In the genomic region with DNA sequence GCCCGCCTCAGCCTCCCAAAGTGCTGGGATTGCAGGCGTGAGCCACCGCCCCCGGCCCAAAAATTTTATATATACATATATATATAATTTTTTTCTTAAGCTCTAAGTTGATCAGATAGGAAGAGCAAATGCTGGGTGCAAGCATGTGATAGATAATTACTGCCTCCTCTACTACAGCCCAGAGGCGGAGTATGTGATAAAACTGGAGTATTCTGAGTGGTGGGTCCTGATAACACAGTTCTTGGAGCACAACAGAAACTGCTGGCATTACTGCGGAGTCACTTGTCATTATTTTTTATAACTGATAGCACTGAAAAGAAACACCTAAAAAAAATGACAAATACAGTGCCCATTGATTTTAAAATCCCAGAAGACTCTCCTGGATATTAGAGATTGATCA, we compare ENCODE assay signal across 1 cellular context.
TF ChIP-seq lines count a peak whose summit lies in the region.

No MANE protein-coding gene starts in this region.

TF ChIP-seq in K562, 482 proteins besides CTCF, POLR2A, EP300 and RAD21 (continued from another document and continues in another):
- TF ChIP-seq ZNF354B (CRISPR knock-in tag; IDR thresholded peaks at IDR 0.05) (no peak), XRCC4 (IDR thresholded peaks at IDR 0.05; ENCODE audit: extremely low read depth, insufficient read depth, insufficient read length) (no peak), MAFG (tag; conservative IDR thresholded peaks at IDR 0.05) (peak; percentile 72), EGR1 (conservative IDR thresholded peaks at IDR 0.05) (no peak), POLR2H (tag; IDR thresholded peaks at IDR 0.05; ENCODE audit: low read depth) (no peak), ZBTB12 (CRISPR knock-in tag; IDR thresholded peaks at IDR 0.05) (no peak), ZNF699 (CRISPR knock-in tag; IDR thresholded peaks at IDR 0.05; ENCODE audit: insufficient replicate concordance) (no peak), BCOR (IDR thresholded peaks at IDR 0.05) (peak; percentile 61), HDAC1 (IDR thresholded peaks at IDR 0.05) (no peak), ZBTB17 (CRISPR knock-in tag; IDR thresholded peaks at IDR 0.05) (no peak), MEF2A (IDR thresholded peaks at IDR 0.05; ENCODE audit: control insufficient read depth, low read depth, low read length) (no peak), MYBL2 (IDR thresholded peaks at IDR 0.05; ENCODE audit: low read depth) (no peak), MYBL2 (CRISPR knock-in tag; IDR thresholded peaks at IDR 0.05; ENCODE audit: borderline replicate concordance) (no peak), ASH1L (IDR thresholded peaks at IDR 0.05; ENCODE audit: borderline replicate concordance, low read depth, partially characterized antibody) (no peak), HMG20B (CRISPR knock-in tag; IDR thresholded peaks at IDR 0.05) (no peak), ZNF134 (CRISPR knock-in tag; conservative IDR thresholded peaks at IDR 0.05) (0 out of 2 replicates have a peak, but pooled peaks have one; percentile 40), KDM1A (IDR thresholded peaks at IDR 0.05) (peak; percentile 62 to 74), ZNF184 (CRISPR knock-in tag; IDR thresholded peaks at IDR 0.05) (no peak), POLR2AphosphoS5 (IDR thresholded peaks at IDR 0.05; ENCODE audit: control insufficient read depth, insufficient read depth, low read depth, low read length) (peak; percentile 92), STAT5A (IDR thresholded peaks at IDR 0.05; ENCODE audit: borderline replicate concordance, low read length) (peak; percentile 90), ARID1B (IDR thresholded peaks at IDR 0.05) (peak; percentile 99), RBBP5 (IDR thresholded peaks at IDR 0.05; ENCODE audit: borderline replicate concordance, insufficient read depth, low read length, poor library complexity, severe bottlenecking) (no peak), PHB2 (IDR thresholded peaks at IDR 0.05; ENCODE audit: low read depth) (peak; percentile 74; the same call in 1 of the 2 replicates), MTF1 (CRISPR knock-in tag; IDR thresholded peaks at IDR 0.05; ENCODE audit: borderline replicate concordance) (no peak), POLR3G (IDR thresholded peaks at IDR 0.05; ENCODE audit: extremely low read depth, insufficient read length, insufficient replicate concordance) (no peak), ILK (tag; IDR thresholded peaks at IDR 0.05; ENCODE audit: borderline replicate concordance, low read depth) (no peak), SLC30A9 (CRISPR knock-in tag; IDR thresholded peaks at IDR 0.05) (no peak), FUS (optimal IDR thresholded peaks at IDR 0.05; ENCODE audit: low read depth, low read length) (no peak), ZNF24 (IDR thresholded peaks at IDR 0.05) (no peak), MITF (IDR thresholded peaks at IDR 0.05) (peak; percentile 89), TCF3 (CRISPR knock-in tag; IDR thresholded peaks at IDR 0.05) (peak; percentile 89), GABPA (tag; conservative IDR thresholded peaks at IDR 0.05; ENCODE audit: low read depth) (0 out of 2 replicates have a peak, but pooled peaks have one; percentile 10), HNRNPLL (IDR thresholded peaks at IDR 0.05; ENCODE audit: low read depth, low read length, poor library complexity, severe bottlenecking) (no peak), KLF10 (CRISPR knock-in tag; IDR thresholded peaks at IDR 0.05) (no peak), NEUROD1 (IDR thresholded peaks at IDR 0.05; ENCODE audit: borderline replicate concordance, low read depth, low read length, partially characterized antibody) (peak; percentile 78), PTTG1 (tag; IDR thresholded peaks at IDR 0.05; ENCODE audit: low read depth) (no peak), ZFX (CRISPR knock-in tag; IDR thresholded peaks at IDR 0.05) (no peak), GABPB2 (CRISPR knock-in tag; conservative IDR thresholded peaks at IDR 0.05) (no peak), NONO (IDR thresholded peaks at IDR 0.05; ENCODE audit: low read depth in 2 of 2, low read length in 1 of 2) (no peak), ZNF395 (CRISPR knock-in tag; IDR thresholded peaks at IDR 0.05) (peak; percentile 70; the same call in 1 of the 2 replicates), POLR2G (IDR thresholded peaks at IDR 0.05; ENCODE audit: low read depth, low read length) (no peak), MECOM (CRISPR knock-in tag; IDR thresholded peaks at IDR 0.05) (no peak), FOXP4 (CRISPR knock-in tag; IDR thresholded peaks at IDR 0.05; ENCODE audit: borderline replicate concordance) (no peak), ZNF79 (CRISPR knock-in tag; IDR thresholded peaks at IDR 0.05; ENCODE audit: low read depth) (0 out of 2 replicates have a peak, but pooled peaks have one; percentile 22), THAP7 (CRISPR knock-in tag; IDR thresholded peaks at IDR 0.05) (no peak), ZNF232 (CRISPR knock-in tag; IDR thresholded peaks at IDR 0.05) (no peak), POU5F1 (IDR thresholded peaks at IDR 0.05; ENCODE audit: borderline replicate concordance, low read depth, low read length, partially characterized antibody) (no peak), ZNF274 (IDR thresholded peaks at IDR 0.05; ENCODE audit: borderline replicate concordance, low read depth, low read length) (no peak), HEY1 (CRISPR knock-in tag; IDR thresholded peaks at IDR 0.05; ENCODE audit: borderline replicate concordance) (peak; percentile 84), SRSF1 (IDR thresholded peaks at IDR 0.05; ENCODE audit: low read depth, low read length) (no peak), ARNT (IDR thresholded peaks at IDR 0.05) (peak in 1 of 2 experiments; percentile 76; a peak in 3 of 4 replicates)
- TF ChIP-seq, protein P1, sequence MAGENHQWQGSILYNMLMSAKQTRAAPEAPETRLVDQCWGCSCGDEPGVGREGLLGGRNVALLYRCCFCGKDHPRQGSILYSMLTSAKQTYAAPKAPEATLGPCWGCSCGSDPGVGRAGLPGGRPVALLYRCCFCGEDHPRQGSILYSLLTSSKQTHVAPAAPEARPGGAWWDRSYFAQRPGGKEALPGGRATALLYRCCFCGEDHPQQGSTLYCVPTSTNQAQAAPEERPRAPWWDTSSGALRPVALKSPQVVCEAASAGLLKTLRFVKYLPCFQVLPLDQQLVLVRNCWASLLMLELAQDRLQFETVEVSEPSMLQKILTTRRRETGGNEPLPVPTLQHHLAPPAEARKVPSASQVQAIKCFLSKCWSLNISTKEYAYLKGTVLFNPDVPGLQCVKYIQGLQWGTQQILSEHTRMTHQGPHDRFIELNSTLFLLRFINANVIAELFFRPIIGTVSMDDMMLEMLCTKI (IDR thresholded peaks at IDR 0.05; ENCODE audit: partially characterized antibody) = no peak
- TF ChIP-seq, protein P2, sequence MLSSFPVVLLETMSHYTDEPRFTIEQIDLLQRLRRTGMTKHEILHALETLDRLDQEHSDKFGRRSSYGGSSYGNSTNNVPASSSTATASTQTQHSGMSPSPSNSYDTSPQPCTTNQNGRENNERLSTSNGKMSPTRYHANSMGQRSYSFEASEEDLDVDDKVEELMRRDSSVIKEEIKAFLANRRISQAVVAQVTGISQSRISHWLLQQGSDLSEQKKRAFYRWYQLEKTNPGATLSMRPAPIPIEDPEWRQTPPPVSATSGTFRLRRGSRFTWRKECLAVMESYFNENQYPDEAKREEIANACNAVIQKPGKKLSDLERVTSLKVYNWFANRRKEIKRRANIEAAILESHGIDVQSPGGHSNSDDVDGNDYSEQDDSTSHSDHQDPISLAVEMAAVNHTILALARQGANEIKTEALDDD (IDR thresholded peaks at IDR 0.05) = no peak
- TF ChIP-seq, protein P3, sequence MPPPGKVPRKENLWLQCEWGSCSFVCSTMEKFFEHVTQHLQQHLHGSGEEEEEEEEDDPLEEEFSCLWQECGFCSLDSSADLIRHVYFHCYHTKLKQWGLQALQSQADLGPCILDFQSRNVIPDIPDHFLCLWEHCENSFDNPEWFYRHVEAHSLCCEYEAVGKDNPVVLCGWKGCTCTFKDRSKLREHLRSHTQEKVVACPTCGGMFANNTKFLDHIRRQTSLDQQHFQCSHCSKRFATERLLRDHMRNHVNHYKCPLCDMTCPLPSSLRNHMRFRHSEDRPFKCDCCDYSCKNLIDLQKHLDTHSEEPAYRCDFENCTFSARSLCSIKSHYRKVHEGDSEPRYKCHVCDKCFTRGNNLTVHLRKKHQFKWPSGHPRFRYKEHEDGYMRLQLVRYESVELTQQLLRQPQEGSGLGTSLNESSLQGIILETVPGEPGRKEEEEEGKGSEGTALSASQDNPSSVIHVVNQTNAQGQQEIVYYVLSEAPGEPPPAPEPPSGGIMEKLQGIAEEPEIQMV (tag; conservative IDR thresholded peaks at IDR 0.05; ENCODE audit: low read depth) = no peak
- TF ChIP-seq, protein P4, sequence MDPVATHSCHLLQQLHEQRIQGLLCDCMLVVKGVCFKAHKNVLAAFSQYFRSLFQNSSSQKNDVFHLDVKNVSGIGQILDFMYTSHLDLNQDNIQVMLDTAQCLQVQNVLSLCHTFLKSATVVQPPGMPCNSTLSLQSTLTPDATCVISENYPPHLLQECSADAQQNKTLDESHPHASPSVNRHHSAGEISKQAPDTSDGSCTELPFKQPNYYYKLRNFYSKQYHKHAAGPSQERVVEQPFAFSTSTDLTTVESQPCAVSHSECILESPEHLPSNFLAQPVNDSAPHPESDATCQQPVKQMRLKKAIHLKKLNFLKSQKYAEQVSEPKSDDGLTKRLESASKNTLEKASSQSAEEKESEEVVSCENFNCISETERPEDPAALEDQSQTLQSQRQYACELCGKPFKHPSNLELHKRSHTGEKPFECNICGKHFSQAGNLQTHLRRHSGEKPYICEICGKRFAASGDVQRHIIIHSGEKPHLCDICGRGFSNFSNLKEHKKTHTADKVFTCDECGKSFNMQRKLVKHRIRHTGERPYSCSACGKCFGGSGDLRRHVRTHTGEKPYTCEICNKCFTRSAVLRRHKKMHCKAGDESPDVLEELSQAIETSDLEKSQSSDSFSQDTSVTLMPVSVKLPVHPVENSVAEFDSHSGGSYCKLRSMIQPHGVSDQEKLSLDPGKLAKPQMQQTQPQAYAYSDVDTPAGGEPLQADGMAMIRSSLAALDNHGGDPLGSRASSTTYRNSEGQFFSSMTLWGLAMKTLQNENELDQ (CRISPR knock-in tag; IDR thresholded peaks at IDR 0.05; ENCODE audit: borderline replicate concordance) = no peak
- TF ChIP-seq, protein P5, sequence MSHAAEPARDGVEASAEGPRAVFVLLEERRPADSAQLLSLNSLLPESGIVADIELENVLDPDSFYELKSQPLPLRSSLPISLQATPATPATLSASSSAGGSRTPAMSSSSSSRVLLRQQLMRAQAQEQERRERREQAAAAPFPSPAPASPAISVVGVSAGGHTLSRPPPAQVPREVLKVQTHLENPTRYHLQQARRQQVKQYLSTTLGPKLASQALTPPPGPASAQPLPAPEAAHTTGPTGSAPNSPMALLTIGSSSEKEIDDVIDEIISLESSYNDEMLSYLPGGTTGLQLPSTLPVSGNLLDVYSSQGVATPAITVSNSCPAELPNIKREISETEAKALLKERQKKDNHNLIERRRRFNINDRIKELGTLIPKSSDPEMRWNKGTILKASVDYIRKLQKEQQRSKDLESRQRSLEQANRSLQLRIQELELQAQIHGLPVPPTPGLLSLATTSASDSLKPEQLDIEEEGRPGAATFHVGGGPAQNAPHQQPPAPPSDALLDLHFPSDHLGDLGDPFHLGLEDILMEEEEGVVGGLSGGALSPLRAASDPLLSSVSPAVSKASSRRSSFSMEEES (CRISPR knock-in tag; IDR thresholded peaks at IDR 0.05) = no peak
